In the genomic region with DNA sequence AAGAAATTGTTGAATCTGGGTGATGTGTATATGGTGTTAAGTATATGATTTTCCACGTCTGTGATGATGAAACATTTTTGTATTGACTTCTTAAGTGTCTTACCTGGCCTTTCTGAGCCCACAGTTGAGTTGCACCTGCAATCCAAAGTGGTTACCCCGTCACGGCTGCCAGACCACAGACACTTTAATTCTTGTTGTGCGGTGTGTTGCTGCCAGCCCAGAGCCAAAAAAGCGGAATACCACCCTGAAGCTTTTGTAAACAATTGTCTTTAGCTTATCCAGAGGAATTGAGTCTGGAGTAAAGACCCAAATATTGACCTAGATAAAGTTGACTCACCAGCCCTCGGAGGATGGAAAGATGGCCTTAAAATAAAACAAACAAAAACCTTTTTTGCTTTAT, we compare ENCODE assay signal across 1 cellular context.
TF ChIP-seq lines count a peak whose summit lies in the region.

No MANE protein-coding gene starts in this region.

TF ChIP-seq in HCT116, 20 proteins besides CTCF, POLR2A, EP300 and RAD21 (continued from another document):
- TF ChIP-seq MAX (IDR thresholded peaks at IDR 0.05) (no peak), FOSL1 (IDR thresholded peaks at IDR 0.05; ENCODE audit: low read depth) (no peak), SRF (IDR thresholded peaks at IDR 0.05; ENCODE audit: low read depth) (no peak)
